In genomic region chr1:10529772-10530171, GRCh38 we compare ENCODE assay signal across 17 cellular contexts. TPM values are rescaled to one million over a fixed set of nuclear protein-coding genes. Genes with fewer than 3 reads are reported as not detected.
DNase-seq lines count a peak whose midpoint lies in the region; ATAC-seq and TF ChIP-seq lines count a peak whose summit lies in the region.
"Had no signal": no experiment of that assay in that cellular context is flagged by ENCODE, and none has a peak within 500 bp of the region (broad histone marks: within the 10 kb centered on the region; RNA-seq: fewer than 3 reads in every experiment).

No MANE protein-coding gene starts in this region.

- no peaks in the 10 kb centered on the region for H3K36me3 Mint-ChIP-seq in GM23338 (ENCODE audit: low read depth)
- no peaks in the 10 kb centered on the region for H3K36me3 Mint-ChIP-seq in activated CD4-positive, alpha-beta T cell treated with anti-CD3 and anti-CD28 coated beads for 36 hours (ENCODE audit: low read depth)

- peak overlapping the region; percentile 36 for H3K4me3 ChIP-seq in GM23338
- no peak overlapping the region for H3K4me3 ChIP-seq in SK-N-MC
- H3K4me3 ChIP-seq in hepatocyte = no peak overlapping the region
- no peak overlapping the region for H3K4me3 ChIP-seq in prostate gland
- no peak overlapping the region for H3K4me3 ChIP-seq in Peyer's patch
- H3K4me3 ChIP-seq: GM12878, lung had no signal

- no peak for TF ChIP-seq CTCF in GM23338 (conservative IDR thresholded peaks at IDR 0.05; ENCODE audit: low read depth in 2 of 2)
- no peak for TF ChIP-seq CTCF in hepatocyte (IDR thresholded peaks at IDR 0.05; ENCODE audit: poor library complexity)
- TF ChIP-seq CTCF in prostate gland (IDR thresholded peaks at IDR 0.05) = no peak
- no peak for TF ChIP-seq CTCF in Peyer's patch (IDR thresholded peaks at IDR 0.05)

- H3K27me3 Mint-ChIP-seq in GM23338 (ENCODE audit: insufficient read depth, low read depth, poor library complexity) = peaks cover 4% of the 10 kb centered on the region
- no peaks in the 10 kb centered on the region for H3K27me3 Mint-ChIP-seq in activated CD4-positive, alpha-beta T cell treated with anti-CD3 and anti-CD28 coated beads for 36 hours
- H3K27me3 Mint-ChIP-seq: activated naive CD8-positive, alpha-beta T cell treated with anti-CD3 and anti-CD28 coated beads for 36 hours had no signal

- intact Hi-C loops in prostate gland (cut with DNase I) = loop anchor here (2.0 to 5.0 kb wide), 3 partner anchors 163 to 333 kb away; no protein-coding TSS in a partner anchor
- intact Hi-C loops in activated CD4-positive, alpha-beta T cell treated with anti-CD3 and anti-CD28 coated beads for 36 hours (cut with DNase I, micrococcal nuclease) = no loop called here

- POLR2A ChIA-PET in activated CD4-positive, alpha-beta T cell treated with anti-CD3 and anti-CD28 coated beads for 36 hours (lab: Charles Lee) = no interaction called here

- H3K27me3 ChIP-seq in GM23338 (ENCODE audit: insufficient read depth) (peaks cover 10% of the 10 kb centered on the region; the same call in 1 of the 2 replicates), hepatocyte (no peaks in the 10 kb centered on the region), prostate gland (replicated peaks; ENCODE audit: insufficient read depth) (no peaks in the 10 kb centered on the region), Peyer's patch (no peaks in the 10 kb centered on the region)

- no peaks in the 10 kb centered on the region for H4K20me1 ChIP-seq in GM23338 (replicated peaks; ENCODE audit: insufficient read depth)
- H4K20me1 ChIP-seq in hepatocyte (ENCODE audit: insufficient read depth, poor library complexity, severe bottlenecking) = peaks cover 19% of the 10 kb centered on the region

- 33% methylated on average over 3 of the region's 3 CpGs for WGBS in hepatocyte (ENCODE audit: low lambda C conversion rate, missing lambda C conversion rate)
- WGBS in prostate gland = 49% methylated on average over 3 of the region's 3 CpGs

- H2AFZ ChIP-seq in GM23338 = no peak overlapping the region
- H2AFZ ChIP-seq in hepatocyte = no peak overlapping the region

- H3K9me2 ChIP-seq in GM23338 (ENCODE audit: insufficient read depth) = no peaks in the 10 kb centered on the region
- H3K9me2 ChIP-seq in hepatocyte (replicated peaks; ENCODE audit: insufficient read depth) = no peaks in the 10 kb centered on the region

- DNase-seq in GM23338 (ENCODE audit: low spot score) (peak; percentile 92), SK-N-MC (ENCODE audit: low read depth, low spot score) (no peak), hepatocyte (ENCODE audit: low spot score) (no peak), prostate gland (ENCODE audit: low spot score) (no peak), Peyer's patch (no peak), CD1c-positive myeloid dendritic cell (ENCODE audit: extremely low spot score) (no peak)
- no peak for DNase-seq in activated CD4-positive, alpha-beta T cell treated with anti-CD3 and anti-CD28 coated beads for 36 hours
- DNase-seq: activated CD4-positive, alpha-beta T cell treated with anti-CD3 and anti-CD28 coated beads, Interleukin-2, amount 50 U/mL, for 48 hours; activated naive CD8-positive, alpha-beta T cell treated with anti-CD3 and anti-CD28 coated beads for 36 hours; activated T-cell treated with anti-CD3 and anti-CD28 coated beads, Interleukin-2, amount 50 U/mL, for 4 hours; GOT3; OCI-M1; stimulated activated CD4-positive, alpha-beta T cell treated with anti-CD3 and anti-CD28 coated beads, Interleukin-1b, Interleukin-23, amount 100 ng/mL, for 48 hours had no signal

- CTCF ChIA-PET in activated CD4-positive, alpha-beta T cell treated with anti-CD3 and anti-CD28 coated beads for 36 hours (lab: Charles Lee) = interaction anchor here (1.7 kb wide), 1 partner anchor 17 kb away, joined by 4 read pairs; no protein-coding TSS in a partner anchor

- H3K9me3 ChIP-seq in SK-N-MC (ENCODE audit: low read depth, low read length) = no peaks in the 10 kb centered on the region
- no peaks in the 10 kb centered on the region for H3K9me3 ChIP-seq in hepatocyte (ENCODE audit: low read depth)
- H3K9me3 ChIP-seq in prostate gland = no peaks in the 10 kb centered on the region
- H3K9me3 ChIP-seq in Peyer's patch = no peaks in the 10 kb centered on the region
- H3K9me3 ChIP-seq: Caco-2 had no signal

- H3K36me3 ChIP-seq in GM23338 (ENCODE audit: insufficient read depth) = no peaks in the 10 kb centered on the region
- no peaks in the 10 kb centered on the region for H3K36me3 ChIP-seq in SK-N-MC (ENCODE audit: insufficient read depth, low read length)
- no peaks in the 10 kb centered on the region for H3K36me3 ChIP-seq in hepatocyte (replicated peaks; ENCODE audit: insufficient read depth, low read depth)
- H3K36me3 ChIP-seq in prostate gland = no peaks in the 10 kb centered on the region
- H3K36me3 ChIP-seq in Peyer's patch = no peaks in the 10 kb centered on the region

- peak overlapping the region; percentile 16 for H3K9ac ChIP-seq in SK-N-MC (ENCODE audit: insufficient read length)

- peak overlapping the region; percentile 57 for H3K4me3 Mint-ChIP-seq in GM23338
- no peak overlapping the region for H3K4me3 Mint-ChIP-seq in activated CD4-positive, alpha-beta T cell treated with anti-CD3 and anti-CD28 coated beads for 36 hours
- H3K4me3 Mint-ChIP-seq: activated naive CD8-positive, alpha-beta T cell treated with anti-CD3 and anti-CD28 coated beads for 36 hours; activated T-cell treated with anti-CD3 and anti-CD28 coated beads, Interleukin-2, amount 50 U/mL, for 4 hours had no signal

- TF ChIP-seq POLR2A in prostate gland (IDR thresholded peaks at IDR 0.05) = no peak
- no peak for TF ChIP-seq POLR2A in Peyer's patch (IDR thresholded peaks at IDR 0.05)

- H3K4me1 ChIP-seq in GM23338 (ENCODE audit: insufficient read depth) (peaks cover 44% of the 10 kb centered on the region), hepatocyte (ENCODE audit: insufficient read depth) (peaks cover 20% of the 10 kb centered on the region), prostate gland (replicated peaks) (peaks cover 5% of the 10 kb centered on the region), Peyer's patch (peaks cover 0 to 8% (median 0%) of the 10 kb centered on the region in 4 donors)

- peaks cover 58% of the 10 kb centered on the region for H3K4me1 Mint-ChIP-seq in GM23338
- peaks cover 19% of the 10 kb centered on the region for H3K4me1 Mint-ChIP-seq in activated CD4-positive, alpha-beta T cell treated with anti-CD3 and anti-CD28 coated beads for 36 hours

- no peaks in the 10 kb centered on the region for H3K9me3 Mint-ChIP-seq in GM23338
- no peaks in the 10 kb centered on the region for H3K9me3 Mint-ChIP-seq in activated CD4-positive, alpha-beta T cell treated with anti-CD3 and anti-CD28 coated beads for 36 hours (ENCODE audit: low read depth)
- H3K9me3 Mint-ChIP-seq: activated naive CD8-positive, alpha-beta T cell treated with anti-CD3 and anti-CD28 coated beads for 36 hours; activated T-cell treated with anti-CD3 and anti-CD28 coated beads, Interleukin-2, amount 50 U/mL, for 4 hours had no signal

- peak overlapping the region; percentile 78 for H3K27ac Mint-ChIP-seq in GM23338
- H3K27ac Mint-ChIP-seq in activated CD4-positive, alpha-beta T cell treated with anti-CD3 and anti-CD28 coated beads for 36 hours = no peak overlapping the region
- H3K27ac Mint-ChIP-seq: activated naive CD8-positive, alpha-beta T cell treated with anti-CD3 and anti-CD28 coated beads for 36 hours had no signal

- H3K79me2 ChIP-seq in GM23338 (replicated peaks; ENCODE audit: insufficient read depth) = peaks cover 46% of the 10 kb centered on the region
- H3K79me2 ChIP-seq in hepatocyte = peaks cover 69% of the 10 kb centered on the region

- H3F3A ChIP-seq in GM23338 (replicated peaks; ENCODE audit: low read depth) = no peaks in the 10 kb centered on the region

- H3K4me2 ChIP-seq in GM23338 (peak overlapping the region; percentile 70), hepatocyte (peak overlapping the region; percentile 69)

- ATAC-seq in GM23338 (peak; percentile 87), SK-N-SH treated with all-trans-retinoic acid at 6 μM for 48 hours (no peak)
- no peak for ATAC-seq in activated CD4-positive, alpha-beta T cell treated with anti-CD3 and anti-CD28 coated beads for 36 hours
- ATAC-seq: activated T-cell treated with anti-CD3 and anti-CD28 coated beads, Interleukin-2, amount 50 U/mL, for 4 hours; GM12878 had no signal

- H3K27ac ChIP-seq in GM23338 (ENCODE audit: low read depth) (peak overlapping the region; percentile 5; the same call in 1 of the 2 replicates), SK-N-MC (no peak overlapping the region), hepatocyte (no peak overlapping the region), prostate gland (peak overlapping the region; percentile 41 to 52), Peyer's patch (no peak overlapping the region)

TF ChIP-seq in GM23338, 12 proteins besides CTCF, POLR2A, EP300 and RAD21:
- peak; percentile 52; the same call in 1 of the 2 replicates for TF ChIP-seq NANOG (IDR thresholded peaks at IDR 0.05; ENCODE audit: borderline replicate concordance)
- TF ChIP-seq POLR2AphosphoS5 (IDR thresholded peaks at IDR 0.05; ENCODE audit: low read depth) = no peak

TF ChIP-seq in SK-N-SH treated with all-trans-retinoic acid at 6 μM for 48 hours, 23 proteins besides CTCF, POLR2A, EP300 and RAD21 (continues in another document):
- no peak for TF ChIP-seq TCF4 (CRISPR knock-in tag; IDR thresholded peaks at IDR 0.05; ENCODE audit: borderline replicate concordance)
- no peak for TF ChIP-seq CREB5 (CRISPR knock-in tag; IDR thresholded peaks at IDR 0.05; ENCODE audit: low read depth)

RNA-seq across cellular contexts. Expression of gene PEX14, which starts 55.0 kb away (rescaled TPM):
- total RNA-seq in GM23338 (2014; rRNA removed; shearing (Covaris generic)) = 14.0 and 19.6 TPM in 2 replicates
- 16.4 and 17.6 TPM in 2 replicates for polyA plus RNA-seq in GM23338 (2016; fragmentation: Nextera tagmentation; extraction: Ambion mirVana)
- 8.4 and 10.0 TPM in 2 replicates for total RNA-seq in hepatocyte
- 20.9 and 22.9 TPM in 2 replicates for polyA plus RNA-seq in hepatocyte
- total RNA-seq in prostate gland = 10 to 100 TPM; 26.1 to 34.7 TPM
- 10 to 100 TPM; 16.3 to 25.1 TPM for total RNA-seq in activated CD4-positive, alpha-beta T cell treated with anti-CD3 and anti-CD28 coated beads for 36 hours
- 10 to 100 TPM; 16.3 to 29.7 (median 26.2) TPM for total RNA-seq in Peyer's patch

RNA-seq across cellular contexts. Expression of gene DFFA, which starts 57.4 kb away (rescaled TPM):
- total RNA-seq in GM23338 (2014; rRNA removed; shearing (Covaris generic)) = 77.4 and 82.0 TPM in 2 replicates
- polyA plus RNA-seq in GM23338 (2016; fragmentation: Nextera tagmentation; extraction: Ambion mirVana) = 61.4 and 65.2 TPM in 2 replicates
- total RNA-seq in hepatocyte = 22.1 and 24.1 TPM in 2 replicates
- 30.0 and 33.9 TPM in 2 replicates for polyA plus RNA-seq in hepatocyte
- 10 to 100 TPM; 24.8 to 35.5 TPM for total RNA-seq in prostate gland
- 10 to 100 TPM; 45.7 to 46.4 TPM for total RNA-seq in activated CD4-positive, alpha-beta T cell treated with anti-CD3 and anti-CD28 coated beads for 36 hours
- total RNA-seq in Peyer's patch = 10 to 100 TPM; 13.1 to 25.0 (median 21.9) TPM

Comparison
In these comparisons a context has a peak if more than half of its experiments do, and no peak if none do; other contexts are left out.
1. H3K27ac ChIP-seq: peak in GM23338 (single experiment) and prostate gland (2 of 2); none in SK-N-MC (single experiment), hepatocyte (single experiment) and Peyer's patch (0 of 4).